In the genomic region with DNA sequence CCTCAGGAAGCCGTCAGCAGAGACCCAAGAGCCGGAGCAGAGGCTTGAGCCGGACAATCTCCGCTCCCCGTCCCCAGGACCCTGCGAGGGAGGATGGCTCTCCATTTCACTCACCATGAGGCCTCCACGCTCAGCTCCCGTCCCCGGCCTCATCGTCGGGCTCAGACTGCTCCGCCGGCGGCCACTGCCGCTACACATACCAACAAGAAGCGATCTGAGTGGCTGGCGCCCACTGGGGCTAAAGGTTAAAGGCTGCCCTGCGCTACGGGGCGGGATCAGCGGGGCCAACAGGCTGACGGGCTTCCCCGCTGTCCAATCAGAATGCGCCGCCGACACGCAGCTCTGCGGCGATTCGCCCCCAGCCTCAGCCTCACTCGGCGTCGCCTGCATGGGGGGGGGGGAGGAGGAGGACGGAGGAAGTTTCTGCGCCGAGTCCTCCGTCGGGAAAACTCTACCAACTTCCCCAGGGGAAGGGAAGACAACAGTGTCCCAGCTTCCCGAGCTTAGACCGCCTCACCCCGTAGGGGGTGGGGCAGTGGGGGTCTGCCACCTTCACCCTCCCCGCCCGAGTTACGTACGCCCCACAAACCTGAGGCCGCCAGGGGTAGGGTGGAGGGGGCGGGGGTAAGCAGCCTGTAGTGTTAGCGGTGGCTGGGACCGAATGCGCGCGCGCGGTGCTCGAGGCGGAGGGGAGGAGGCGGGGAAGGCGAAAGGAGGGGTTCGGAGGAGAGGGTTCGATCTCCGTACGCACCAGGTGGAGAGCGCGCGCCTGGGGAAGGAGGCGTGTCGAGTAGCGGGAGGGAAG, we compare ENCODE assay signal across 1 cellular context.
TF ChIP-seq lines count a peak whose summit lies in the region.

A gene (minus strand): TSS at position 220 of the 805 bp plus-strand sequence. CDS start 22 bp downstream, at position 198.

TF ChIP-seq in HEK293, 187 proteins besides CTCF, POLR2A, EP300 and RAD21 (continued from another document and continues in another):
- TF ChIP-seq, protein P1, sequence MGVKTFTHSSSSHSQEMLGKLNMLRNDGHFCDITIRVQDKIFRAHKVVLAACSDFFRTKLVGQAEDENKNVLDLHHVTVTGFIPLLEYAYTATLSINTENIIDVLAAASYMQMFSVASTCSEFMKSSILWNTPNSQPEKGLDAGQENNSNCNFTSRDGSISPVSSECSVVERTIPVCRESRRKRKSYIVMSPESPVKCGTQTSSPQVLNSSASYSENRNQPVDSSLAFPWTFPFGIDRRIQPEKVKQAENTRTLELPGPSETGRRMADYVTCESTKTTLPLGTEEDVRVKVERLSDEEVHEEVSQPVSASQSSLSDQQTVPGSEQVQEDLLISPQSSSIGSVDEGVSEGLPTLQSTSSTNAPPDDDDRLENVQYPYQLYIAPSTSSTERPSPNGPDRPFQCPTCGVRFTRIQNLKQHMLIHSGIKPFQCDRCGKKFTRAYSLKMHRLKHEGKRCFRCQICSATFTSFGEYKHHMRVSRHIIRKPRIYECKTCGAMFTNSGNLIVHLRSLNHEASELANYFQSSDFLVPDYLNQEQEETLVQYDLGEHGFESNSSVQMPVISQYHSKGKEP (tag by site-specific recombination; IDR thresholded peaks at IDR 0.05), result no peak
- TF ChIP-seq ZNF341 (tag by site-specific recombination; IDR thresholded peaks at IDR 0.05; ENCODE audit: low read depth), result peak; percentile 48; the same call in 1 of the 2 replicates
- no peak for TF ChIP-seq KLF9 (tag by site-specific recombination; IDR thresholded peaks at IDR 0.05; ENCODE audit: low read depth)
- no peak for TF ChIP-seq ZNF747 (tag by site-specific recombination; IDR thresholded peaks at IDR 0.05)
- TF ChIP-seq ZBTB21 (tag by site-specific recombination; IDR thresholded peaks at IDR 0.05), result no peak
- TF ChIP-seq, protein P2, sequence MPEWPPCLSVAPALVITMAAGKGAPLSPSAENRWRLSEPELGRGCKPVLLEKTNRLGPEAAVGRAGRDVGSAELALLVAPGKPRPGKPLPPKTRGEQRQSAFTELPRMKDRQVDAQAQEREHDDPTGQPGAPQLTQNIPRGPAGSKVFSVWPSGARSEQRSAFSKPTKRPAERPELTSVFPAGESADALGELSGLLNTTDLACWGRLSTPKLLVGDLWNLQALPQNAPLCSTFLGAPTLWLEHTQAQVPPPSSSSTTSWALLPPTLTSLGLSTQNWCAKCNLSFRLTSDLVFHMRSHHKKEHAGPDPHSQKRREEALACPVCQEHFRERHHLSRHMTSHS (tag by site-specific recombination; IDR thresholded peaks at IDR 0.05), result no peak
- TF ChIP-seq, protein P3, sequence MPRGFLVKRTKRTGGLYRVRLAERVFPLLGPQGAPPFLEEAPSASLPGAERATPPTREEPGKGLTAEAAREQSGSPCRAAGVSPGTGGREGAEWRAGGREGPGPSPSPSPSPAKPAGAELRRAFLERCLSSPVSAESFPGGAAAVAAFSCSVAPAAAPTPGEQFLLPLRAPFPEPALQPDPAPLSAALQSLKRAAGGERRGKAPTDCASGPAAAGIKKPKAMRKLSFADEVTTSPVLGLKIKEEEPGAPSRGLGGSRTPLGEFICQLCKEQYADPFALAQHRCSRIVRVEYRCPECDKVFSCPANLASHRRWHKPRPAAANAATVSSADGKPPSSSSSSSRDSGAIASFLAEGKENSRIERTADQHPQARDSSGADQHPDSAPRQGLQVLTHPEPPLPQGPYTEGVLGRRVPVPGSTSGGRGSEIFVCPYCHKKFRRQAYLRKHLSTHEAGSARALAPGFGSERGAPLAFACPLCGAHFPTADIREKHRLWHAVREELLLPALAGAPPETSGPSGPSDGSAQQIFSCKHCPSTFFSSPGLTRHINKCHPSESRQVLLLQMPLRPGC (tag by site-specific recombination; IDR thresholded peaks at IDR 0.05), result 0 out of 2 replicates have a peak, but pooled peaks have one; percentile 17
- TF ChIP-seq EGR2 (tag by site-specific recombination; IDR thresholded peaks at IDR 0.05; ENCODE audit: low read depth), result no peak
- TF ChIP-seq ZNF157 (tag by site-specific recombination; IDR thresholded peaks at IDR 0.05), result no peak
- peak; percentile 25; the same call in 1 of the 2 replicates for TF ChIP-seq ZIC2 (tag by site-specific recombination; IDR thresholded peaks at IDR 0.05)
- TF ChIP-seq ZNF48 (tag by site-specific recombination; IDR thresholded peaks at IDR 0.05), result no peak
- 0 out of 2 replicates have a peak, but pooled peaks have one; percentile 14 for TF ChIP-seq ZNF660 (tag by site-specific recombination; IDR thresholded peaks at IDR 0.05)
- TF ChIP-seq, protein P4, sequence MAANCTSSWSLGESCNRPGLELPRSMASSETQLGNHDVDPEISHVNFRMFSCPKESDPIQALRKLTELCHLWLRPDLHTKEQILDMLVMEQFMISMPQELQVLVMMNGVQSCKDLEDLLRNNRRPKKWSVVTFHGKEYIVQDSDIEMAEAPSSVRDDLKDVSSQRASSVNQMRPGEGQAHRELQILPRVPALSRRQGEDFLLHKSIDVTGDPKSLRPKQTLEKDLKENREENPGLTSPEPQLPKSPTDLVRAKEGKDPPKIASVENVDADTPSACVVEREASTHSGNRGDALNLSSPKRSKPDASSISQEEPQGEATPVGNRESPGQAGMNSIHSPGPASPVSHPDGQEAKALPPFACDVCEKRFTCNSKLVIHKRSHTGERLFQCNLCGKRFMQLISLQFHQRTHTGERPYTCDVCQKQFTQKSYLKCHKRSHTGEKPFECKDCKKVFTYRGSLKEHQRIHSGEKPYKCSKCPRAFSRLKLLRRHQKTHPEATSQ (tag by site-specific recombination; IDR thresholded peaks at IDR 0.05), result no peak
- 0 out of 2 replicates have a peak, but pooled peaks have one; percentile 5 for TF ChIP-seq ZNF324 (tag by site-specific recombination; IDR thresholded peaks at IDR 0.05)
- TF ChIP-seq BCL11A (tag by site-specific recombination; IDR thresholded peaks at IDR 0.05; ENCODE audit: low read depth), result peak; percentile 59; the same call in 1 of the 2 replicates
- no peak for TF ChIP-seq ZFP41 (tag by site-specific recombination; IDR thresholded peaks at IDR 0.05; ENCODE audit: borderline replicate concordance)
- no peak for TF ChIP-seq ZNF433 (tag by site-specific recombination; IDR thresholded peaks at IDR 0.05; ENCODE audit: low read depth)
- no peak for TF ChIP-seq ZNF548 (tag by site-specific recombination; IDR thresholded peaks at IDR 0.05)
- TF ChIP-seq GLI4 (tag by site-specific recombination; IDR thresholded peaks at IDR 0.05), result no peak
- TF ChIP-seq BCL11B (tag by site-specific recombination; IDR thresholded peaks at IDR 0.05; ENCODE audit: low read depth), result peak; percentile 69; the same call in 1 of the 2 replicates
- 0 out of 2 replicates have a peak, but pooled peaks have one; percentile 5 for TF ChIP-seq OSR2 (tag by site-specific recombination; IDR thresholded peaks at IDR 0.05)
- peak; percentile 72 for TF ChIP-seq ZBTB8A (tag by site-specific recombination; IDR thresholded peaks at IDR 0.05)
- peak; percentile 61 for TF ChIP-seq ZNF335 (tag by site-specific recombination; conservative IDR thresholded peaks at IDR 0.05)
- no peak for TF ChIP-seq YY2 (tag by site-specific recombination; IDR thresholded peaks at IDR 0.05)
- TF ChIP-seq, protein P5, sequence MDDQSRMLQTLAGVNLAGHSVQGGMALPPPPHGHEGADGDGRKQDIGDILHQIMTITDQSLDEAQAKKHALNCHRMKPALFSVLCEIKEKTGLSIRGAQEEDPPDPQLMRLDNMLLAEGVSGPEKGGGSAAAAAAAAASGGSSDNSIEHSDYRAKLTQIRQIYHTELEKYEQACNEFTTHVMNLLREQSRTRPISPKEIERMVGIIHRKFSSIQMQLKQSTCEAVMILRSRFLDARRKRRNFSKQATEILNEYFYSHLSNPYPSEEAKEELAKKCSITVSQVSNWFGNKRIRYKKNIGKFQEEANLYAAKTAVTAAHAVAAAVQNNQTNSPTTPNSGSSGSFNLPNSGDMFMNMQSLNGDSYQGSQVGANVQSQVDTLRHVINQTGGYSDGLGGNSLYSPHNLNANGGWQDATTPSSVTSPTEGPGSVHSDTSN (CRISPR knock-in tag; IDR thresholded peaks at IDR 0.05), result peak; percentile 98
- TF ChIP-seq, protein P6, sequence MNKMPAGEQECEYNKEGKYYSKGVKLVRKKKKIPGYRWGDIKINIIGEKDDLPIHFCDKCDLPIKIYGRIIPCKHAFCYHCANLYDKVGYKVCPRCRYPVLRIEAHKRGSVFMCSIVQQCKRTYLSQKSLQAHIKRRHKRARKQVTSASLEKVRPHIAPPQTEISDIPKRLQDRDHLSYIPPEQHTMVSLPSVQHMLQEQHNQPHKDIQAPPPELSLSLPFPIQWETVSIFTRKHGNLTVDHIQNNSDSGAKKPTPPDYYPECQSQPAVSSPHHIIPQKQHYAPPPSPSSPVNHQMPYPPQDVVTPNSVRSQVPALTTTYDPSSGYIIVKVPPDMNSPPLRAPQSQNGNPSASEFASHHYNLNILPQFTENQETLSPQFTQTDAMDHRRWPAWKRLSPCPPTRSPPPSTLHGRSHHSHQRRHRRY (tag by site-specific recombination; IDR thresholded peaks at IDR 0.05), result no peak
- TF ChIP-seq, protein P7, sequence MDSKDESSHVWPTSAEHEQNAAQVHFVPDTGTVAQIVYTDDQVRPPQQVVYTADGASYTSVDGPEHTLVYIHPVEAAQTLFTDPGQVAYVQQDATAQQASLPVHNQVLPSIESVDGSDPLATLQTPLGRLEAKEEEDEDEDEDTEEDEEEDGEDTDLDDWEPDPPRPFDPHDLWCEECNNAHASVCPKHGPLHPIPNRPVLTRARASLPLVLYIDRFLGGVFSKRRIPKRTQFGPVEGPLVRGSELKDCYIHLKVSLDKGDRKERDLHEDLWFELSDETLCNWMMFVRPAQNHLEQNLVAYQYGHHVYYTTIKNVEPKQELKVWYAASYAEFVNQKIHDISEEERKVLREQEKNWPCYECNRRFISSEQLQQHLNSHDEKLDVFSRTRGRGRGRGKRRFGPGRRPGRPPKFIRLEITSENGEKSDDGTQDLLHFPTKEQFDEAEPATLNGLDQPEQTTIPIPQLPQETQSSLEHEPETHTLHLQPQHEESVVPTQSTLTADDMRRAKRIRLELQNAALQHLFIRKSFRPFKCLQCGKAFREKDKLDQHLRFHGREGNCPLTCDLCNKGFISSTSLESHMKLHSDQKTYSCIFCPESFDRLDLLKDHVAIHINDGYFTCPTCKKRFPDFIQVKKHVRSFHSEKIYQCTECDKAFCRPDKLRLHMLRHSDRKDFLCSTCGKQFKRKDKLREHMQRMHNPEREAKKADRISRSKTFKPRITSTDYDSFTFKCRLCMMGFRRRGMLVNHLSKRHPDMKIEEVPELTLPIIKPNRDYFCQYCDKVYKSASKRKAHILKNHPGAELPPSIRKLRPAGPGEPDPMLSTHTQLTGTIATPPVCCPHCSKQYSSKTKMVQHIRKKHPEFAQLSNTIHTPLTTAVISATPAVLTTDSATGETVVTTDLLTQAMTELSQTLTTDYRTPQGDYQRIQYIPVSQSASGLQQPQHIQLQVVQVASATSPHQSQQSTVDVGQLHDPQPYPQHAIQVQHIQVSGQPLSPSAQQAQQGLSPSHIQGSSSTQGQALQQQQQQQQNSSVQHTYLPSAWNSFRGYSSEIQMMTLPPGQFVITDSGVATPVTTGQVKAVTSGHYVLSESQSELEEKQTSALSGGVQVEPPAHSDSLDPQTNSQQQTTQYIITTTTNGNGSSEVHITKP (tag by site-specific recombination; IDR thresholded peaks at IDR 0.05), result no peak
- TF ChIP-seq ZNF214 (tag by site-specific recombination; IDR thresholded peaks at IDR 0.05; ENCODE audit: borderline replicate concordance), result no peak
- TF ChIP-seq, protein P8, sequence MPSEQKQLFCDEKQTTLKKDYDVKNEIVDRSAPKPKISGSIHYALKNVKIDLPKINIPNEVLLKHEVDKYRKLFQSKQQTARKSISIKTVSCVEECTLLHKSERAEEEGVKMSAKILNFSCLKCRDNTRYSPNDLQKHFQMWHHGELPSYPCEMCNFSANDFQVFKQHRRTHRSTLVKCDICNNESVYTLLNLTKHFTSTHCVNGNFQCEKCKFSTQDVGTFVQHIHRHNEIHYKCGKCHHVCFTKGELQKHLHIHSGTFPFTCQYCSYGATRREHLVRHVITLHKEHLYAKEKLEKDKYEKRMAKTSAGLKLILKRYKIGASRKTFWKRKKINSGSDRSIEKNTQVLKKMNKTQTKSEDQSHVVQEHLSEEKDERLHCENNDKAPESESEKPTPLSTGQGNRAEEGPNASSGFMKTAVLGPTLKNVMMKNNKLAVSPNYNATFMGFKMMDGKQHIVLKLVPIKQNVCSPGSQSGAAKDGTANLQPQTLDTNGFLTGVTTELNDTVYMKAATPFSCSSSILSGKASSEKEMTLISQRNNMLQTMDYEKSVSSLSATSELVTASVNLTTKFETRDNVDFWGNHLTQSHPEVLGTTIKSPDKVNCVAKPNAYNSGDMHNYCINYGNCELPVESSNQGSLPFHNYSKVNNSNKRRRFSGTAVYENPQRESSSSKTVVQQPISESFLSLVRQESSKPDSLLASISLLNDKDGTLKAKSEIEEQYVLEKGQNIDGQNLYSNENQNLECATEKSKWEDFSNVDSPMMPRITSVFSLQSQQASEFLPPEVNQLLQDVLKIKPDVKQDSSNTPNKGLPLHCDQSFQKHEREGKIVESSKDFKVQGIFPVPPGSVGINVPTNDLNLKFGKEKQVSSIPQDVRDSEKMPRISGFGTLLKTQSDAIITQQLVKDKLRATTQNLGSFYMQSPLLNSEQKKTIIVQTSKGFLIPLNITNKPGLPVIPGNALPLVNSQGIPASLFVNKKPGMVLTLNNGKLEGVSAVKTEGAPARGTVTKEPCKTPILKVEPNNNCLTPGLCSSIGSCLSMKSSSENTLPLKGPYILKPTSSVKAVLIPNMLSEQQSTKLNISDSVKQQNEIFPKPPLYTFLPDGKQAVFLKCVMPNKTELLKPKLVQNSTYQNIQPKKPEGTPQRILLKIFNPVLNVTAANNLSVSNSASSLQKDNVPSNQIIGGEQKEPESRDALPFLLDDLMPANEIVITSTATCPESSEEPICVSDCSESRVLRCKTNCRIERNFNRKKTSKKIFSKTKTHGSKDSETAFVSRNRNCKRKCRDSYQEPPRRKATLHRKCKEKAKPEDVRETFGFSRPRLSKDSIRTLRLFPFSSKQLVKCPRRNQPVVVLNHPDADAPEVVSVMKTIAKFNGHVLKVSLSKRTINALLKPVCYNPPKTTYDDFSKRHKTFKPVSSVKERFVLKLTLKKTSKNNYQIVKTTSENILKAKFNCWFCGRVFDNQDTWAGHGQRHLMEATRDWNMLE (tag by site-specific recombination; conservative IDR thresholded peaks at IDR 0.05; ENCODE audit: low read depth), result no peak
- TF ChIP-seq, protein P9, sequence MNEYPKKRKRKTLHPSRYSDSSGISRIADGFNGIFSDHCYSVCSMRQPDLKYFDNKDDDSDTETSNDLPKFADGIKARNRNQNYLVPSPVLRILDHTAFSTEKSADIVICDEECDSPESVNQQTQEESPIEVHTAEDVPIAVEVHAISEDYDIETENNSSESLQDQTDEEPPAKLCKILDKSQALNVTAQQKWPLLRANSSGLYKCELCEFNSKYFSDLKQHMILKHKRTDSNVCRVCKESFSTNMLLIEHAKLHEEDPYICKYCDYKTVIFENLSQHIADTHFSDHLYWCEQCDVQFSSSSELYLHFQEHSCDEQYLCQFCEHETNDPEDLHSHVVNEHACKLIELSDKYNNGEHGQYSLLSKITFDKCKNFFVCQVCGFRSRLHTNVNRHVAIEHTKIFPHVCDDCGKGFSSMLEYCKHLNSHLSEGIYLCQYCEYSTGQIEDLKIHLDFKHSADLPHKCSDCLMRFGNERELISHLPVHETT (tag by site-specific recombination; IDR thresholded peaks at IDR 0.05), result no peak
- no peak for TF ChIP-seq ZNF777 (tag by site-specific recombination; IDR thresholded peaks at IDR 0.05; ENCODE audit: borderline replicate concordance)
- TF ChIP-seq ZNF146 (tag by site-specific recombination; IDR thresholded peaks at IDR 0.05), result no peak
